26 cellular contexts compared by ENCODE assay signal in genomic region chr2:24597181-24597870, GRCh38.
"Had no signal": no experiment of that assay in that cellular context is flagged by ENCODE, and none has a peak within 500 bp of the region (broad histone marks: within the 10 kb centered on the region; RNA-seq: fewer than 3 reads in every experiment).

No MANE protein-coding gene starts in this region.

- ATAC-seq: activated CD4-positive, CD25-positive, alpha-beta regulatory T cell treated with anti-CD3 and anti-CD28 coated beads, Interleukin-2, amount 50 U/mL, for 24 hours; esophagus mucosa; foreskin keratinocyte; left colon; right cardiac atrium; T-helper 17 cell had no signal

- H3K4me1 ChIP-seq: breast epithelium, foreskin keratinocyte, spleen, suprapubic skin, tibial artery had no signal

- H3K9me3 Mint-ChIP-seq: activated naive CD8-positive, alpha-beta T cell treated with anti-CD3 and anti-CD28 coated beads, Interleukin-2, amount 10 ng/mL, durations not matched to agents 7 days and 5 days; dendritic cell treated with granulocyte-macrophage colony-stimulating factor and Interleukin-4, amounts not matched to agents 40 ng/mL and 50 ng/mL, for 4 days; endodermal cell; naive B cell; neural progenitor cell had no signal

- H3K9me3 ChIP-seq: breast epithelium, spleen, suprapubic skin, tibial artery had no signal

- H3K4me1 Mint-ChIP-seq: mesothelial cell of epicardium had no signal

- H3K4me3 ChIP-seq: breast epithelium, neural progenitor cell, spleen, suprapubic skin, tibial artery had no signal

- H3K36me3 Mint-ChIP-seq: naive B cell had no signal

- H3K27ac Mint-ChIP-seq: activated naive CD4-positive, alpha-beta T cell treated with anti-CD3 and anti-CD28 coated beads for 36 hours; activated naive CD8-positive, alpha-beta T cell treated with anti-CD3 and anti-CD28 coated beads, Interleukin-2, amount 10 ng/mL, durations not matched to agents 7 days and 5 days; dendritic cell treated with granulocyte-macrophage colony-stimulating factor and Interleukin-4, amounts not matched to agents 40 ng/mL and 50 ng/mL, for 4 days; endodermal cell; mesothelial cell of epicardium; neural progenitor cell had no signal

- H3K27me3 Mint-ChIP-seq: activated naive CD8-positive, alpha-beta T cell treated with anti-CD3 and anti-CD28 coated beads, Interleukin-2, amount 10 ng/mL, durations not matched to agents 7 days and 5 days; dendritic cell treated with granulocyte-macrophage colony-stimulating factor and Interleukin-4, amounts not matched to agents 40 ng/mL and 50 ng/mL, for 4 days; naive B cell; T-helper 17 cell had no signal

- H3K36me3 ChIP-seq: breast epithelium, neural progenitor cell, suprapubic skin, tibial artery, WERI-Rb-1 had no signal

- H3K27ac ChIP-seq: breast epithelium, foreskin keratinocyte, neural progenitor cell, spleen, suprapubic skin, tibial artery, WERI-Rb-1 had no signal

- H3K27me3 ChIP-seq: breast epithelium, foreskin keratinocyte, neural progenitor cell, spleen, suprapubic skin, tibial artery had no signal

- DNase-seq: activated CD4-positive, alpha-beta T cell treated with anti-CD3 and anti-CD28 coated beads for 48 hours; activated CD4-positive, alpha-beta T cell treated with anti-CD3 and anti-CD28 coated beads, Interleukin-2, amount 50 U/mL, for 48 hours; activated CD8-positive, alpha-beta memory T cell treated with anti-CD3 and anti-CD28 coated beads for 24 hours; activated effector memory CD4-positive, alpha-beta T cell treated with anti-CD3 and anti-CD28 coated beads, Interleukin-2, amount 50 U/mL, for 16 hours; activated naive CD4-positive, alpha-beta T cell treated with anti-CD3 and anti-CD28 coated beads for 36 hours; activated naive CD8-positive, alpha-beta T cell treated with anti-CD3 and anti-CD28 coated beads, Interleukin-2, amount 10 ng/mL, durations not matched to agents 7 days and 5 days; amygdala; central memory CD4-positive, alpha-beta T cell; endodermal cell; foreskin keratinocyte; left colon; naive B cell; right cardiac atrium; spleen; stimulated activated naive CD4-positive, alpha-beta T cell; T-helper 17 cell; T1000; tibial artery; WERI-Rb-1 had no signal

- H3K4me3 Mint-ChIP-seq: activated naive CD4-positive, alpha-beta T cell treated with anti-CD3 and anti-CD28 coated beads for 36 hours; activated naive CD8-positive, alpha-beta T cell treated with anti-CD3 and anti-CD28 coated beads, Interleukin-2, amount 10 ng/mL, durations not matched to agents 7 days and 5 days; dendritic cell treated with granulocyte-macrophage colony-stimulating factor and Interleukin-4, amounts not matched to agents 40 ng/mL and 50 ng/mL, for 4 days; endodermal cell; mesothelial cell of epicardium; neural progenitor cell; T-helper 17 cell had no signal
